Comparison of ENCODE assay signal across 1 cellular context in genomic region chr7:96709381-96710228, GRCh38.
TF ChIP-seq lines count a peak whose summit lies in the region.

TSS of gene SEM1 (minus strand) at chr7:96709846. CDS start at chr7:96709763, 83 bp downstream.

TF ChIP-seq in K562, 482 proteins besides CTCF, POLR2A, EP300 and RAD21 (continued from another document and continues in another):
- TF ChIP-seq STAT6 (CRISPR knock-in tag; IDR thresholded peaks at IDR 0.05) (no peak), ZNF507 (tag; conservative IDR thresholded peaks at IDR 0.05) (no peak), POLR3G (IDR thresholded peaks at IDR 0.05; ENCODE audit: extremely low read depth, insufficient read length, insufficient replicate concordance) (no peak), ZBTB11 (CRISPR knock-in tag; IDR thresholded peaks at IDR 0.05) (peak in 1 of 3 experiments; percentile 53; a peak in 2 of 6 replicates), BCL6 (CRISPR knock-in tag; IDR thresholded peaks at IDR 0.05) (no peak), EGR1 (conservative IDR thresholded peaks at IDR 0.05) (peak; percentile 47), CBX2 (IDR thresholded peaks at IDR 0.05; ENCODE audit: insufficient read depth, low read length, poor library complexity, severe bottlenecking) (no peak), L3MBTL2 (IDR thresholded peaks at IDR 0.05) (0 out of 2 replicates have a peak, but pooled peaks have one; percentile 67), CHCHD3 (CRISPR knock-in tag; IDR thresholded peaks at IDR 0.05) (no peak), SNRNP70 (optimal IDR thresholded peaks at IDR 0.05; ENCODE audit: low read depth, low read length) (no peak), CUX1 (CRISPR knock-in tag; IDR thresholded peaks at IDR 0.05) (no peak), ZFX (CRISPR knock-in tag; IDR thresholded peaks at IDR 0.05) (peak; percentile 97), SP1 (CRISPR knock-in tag; IDR thresholded peaks at IDR 0.05) (no peak), XRCC4 (IDR thresholded peaks at IDR 0.05; ENCODE audit: extremely low read depth, insufficient read depth, insufficient read length) (no peak), ZNF3 (CRISPR knock-in tag; IDR thresholded peaks at IDR 0.05) (no peak), ESRRA (IDR thresholded peaks at IDR 0.05; ENCODE audit: borderline replicate concordance, low read depth) (peak; percentile 22; the same call in 1 of the 2 replicates), ZNF583 (CRISPR knock-in tag; IDR thresholded peaks at IDR 0.05) (no peak), SRF (CRISPR knock-in tag; IDR thresholded peaks at IDR 0.05) (0 out of 4 replicates have a peak, but pooled peaks of 1 of the 2 experiments have one; percentile 28), DLX4 (CRISPR knock-in tag; IDR thresholded peaks at IDR 0.05) (no peak), NONO (IDR thresholded peaks at IDR 0.05; ENCODE audit: low read depth in 2 of 2, low read length in 1 of 2) (no peak), HNRNPUL1 (IDR thresholded peaks at IDR 0.05; ENCODE audit: low read length) (no peak), HEY1 (CRISPR knock-in tag; IDR thresholded peaks at IDR 0.05; ENCODE audit: borderline replicate concordance) (no peak), CGGBP1 (CRISPR knock-in tag; IDR thresholded peaks at IDR 0.05) (no peak), KLF10 (CRISPR knock-in tag; IDR thresholded peaks at IDR 0.05) (no peak), ZNF584 (CRISPR knock-in tag; IDR thresholded peaks at IDR 0.05; ENCODE audit: low read depth) (no peak), CLOCK (CRISPR knock-in tag; IDR thresholded peaks at IDR 0.05; ENCODE audit: borderline replicate concordance) (no peak), MCM2 (IDR thresholded peaks at IDR 0.05; ENCODE audit: low read depth) (no peak), ZNF57 (CRISPR knock-in tag; IDR thresholded peaks at IDR 0.05) (no peak), TRIM25 (IDR thresholded peaks at IDR 0.05; ENCODE audit: borderline replicate concordance) (no peak), ZBTB2 (IDR thresholded peaks at IDR 0.05) (peak; percentile 76), U2AF2 (optimal IDR thresholded peaks at IDR 0.05; ENCODE audit: low read depth, low read length) (no peak), PHB2 (IDR thresholded peaks at IDR 0.05; ENCODE audit: low read depth) (no peak), LEF1 (IDR thresholded peaks at IDR 0.05) (no peak; the same call in 1 of the 2 replicates), ETV1 (tag; conservative IDR thresholded peaks at IDR 0.05; ENCODE audit: low read depth) (no peak), STAG1 (CRISPR knock-in tag; IDR thresholded peaks at IDR 0.05; ENCODE audit: borderline replicate concordance) (no peak), ZNF778 (CRISPR knock-in tag; IDR thresholded peaks at IDR 0.05) (no peak), HDAC6 (IDR thresholded peaks at IDR 0.05; ENCODE audit: low read depth, low read length) (no peak), FOXP1 (CRISPR knock-in tag; IDR thresholded peaks at IDR 0.05) (no peak), HSF4 (CRISPR knock-in tag; IDR thresholded peaks at IDR 0.05; ENCODE audit: borderline replicate concordance) (no peak), SNIP1 (IDR thresholded peaks at IDR 0.05; ENCODE audit: low read depth) (peak; percentile 87), PRPF4 (IDR thresholded peaks at IDR 0.05; ENCODE audit: insufficient read depth, low read depth, low read length, poor library complexity, severe bottlenecking) (no peak), ELK3 (CRISPR knock-in tag; IDR thresholded peaks at IDR 0.05) (no peak)
